In the genomic region with DNA sequence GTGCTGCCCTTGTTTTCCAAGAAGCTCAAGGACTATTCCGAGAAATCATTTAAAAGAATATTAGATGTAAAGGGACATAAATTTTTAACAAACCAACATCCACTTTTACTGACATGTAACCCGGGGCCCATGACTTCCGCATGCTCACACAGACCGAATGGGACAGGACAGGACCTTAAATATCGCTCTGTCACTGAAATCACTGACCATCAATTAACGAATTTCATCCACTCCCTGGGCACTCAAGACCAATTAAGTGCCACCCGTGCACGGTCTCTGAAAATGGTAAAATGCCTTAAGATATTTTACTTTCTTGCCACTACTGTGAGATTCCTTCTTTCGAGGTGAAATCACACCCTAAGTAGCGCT, we compare ENCODE assay signal across 8 cellular contexts. TPM values are rescaled to one million over a fixed set of nuclear protein-coding genes. Genes with fewer than 3 reads are reported as not detected.
DNase-seq lines count a peak whose midpoint lies in the region; ATAC-seq, FAIRE-seq and TF ChIP-seq lines count a peak whose summit lies in the region.

No MANE protein-coding gene starts in this region.

- peak overlapping the region; percentile 91 for H2BK5ac ChIP-seq in IMR-90 (ENCODE audit: low read depth, low read length, poor library complexity, severe bottlenecking)

- no peak overlapping the region for H2BK20ac ChIP-seq in IMR-90 (ENCODE audit: low read depth, low read length)

- peak overlapping the region; percentile 95 for H3K4me2 ChIP-seq in IMR-90 (ENCODE audit: low read depth, low read length)

- H3K9me3 Mint-ChIP-seq in CD8-positive, alpha-beta memory T cell = peaks cover 0 to 5% (median 0%) of the 10 kb centered on the region in 5 donors
- H3K9me3 Mint-ChIP-seq in dendritic cell treated with granulocyte-macrophage colony-stimulating factor and Interleukin-4, amounts not matched to agents 40 ng/mL and 50 ng/mL, for 4 days = no peaks in the 10 kb centered on the region
- no peaks in the 10 kb centered on the region for H3K9me3 Mint-ChIP-seq in naive B cell

- peak overlapping the region; percentile 45 for H3K27ac ChIP-seq in CD8-positive, alpha-beta memory T cell (ENCODE audit: low read depth, low read length)
- peak overlapping the region; percentile 94 for H3K27ac ChIP-seq in IMR-90 (ENCODE audit: insufficient read depth, low read length)

- H4K20me1 ChIP-seq in IMR-90 (ENCODE audit: insufficient read depth, low read length) = no peaks in the 10 kb centered on the region

- H3K14ac ChIP-seq in IMR-90 (replicated peaks; ENCODE audit: low read depth, low read length) = peak overlapping the region; percentile 99

- H4K5ac ChIP-seq in IMR-90 (ENCODE audit: low read depth, low read length) = peak overlapping the region; percentile 91

- H2BK15ac ChIP-seq in IMR-90 (ENCODE audit: low read depth, low read length) = 0 out of 3 replicates have a peak overlapping the region, but pooled peaks have one; percentile 9

- peak overlapping the region; percentile 93 for H3K56ac ChIP-seq in IMR-90 (ENCODE audit: extremely low read depth, insufficient read depth, low read length)

- H3K4me3 ChIP-seq in CD8-positive, alpha-beta memory T cell (ENCODE audit: low read length) = peak overlapping the region; percentile 57
- H3K4me3 ChIP-seq in IMR-90 (ENCODE audit: insufficient read depth, low read depth, low read length) = peak overlapping the region; percentile 81

- FAIRE-seq in GM12892 (lab: Jason Lieb, UNC) = no peak

- H3K27me3 Mint-ChIP-seq in CD8-positive, alpha-beta memory T cell = peaks cover 2 to 8% of the 10 kb centered on the region in 2 donors
- H3K27me3 Mint-ChIP-seq in dendritic cell treated with granulocyte-macrophage colony-stimulating factor and Interleukin-4, amounts not matched to agents 40 ng/mL and 50 ng/mL, for 4 days = peaks cover 1% of the 10 kb centered on the region
- H3K27me3 Mint-ChIP-seq in naive B cell = peaks cover 0 to 8% (median 5%) of the 10 kb centered on the region in 3 donors

- TF ChIP-seq RAD21 in IMR-90 (IDR thresholded peaks at IDR 0.05; ENCODE audit: low read length) = no peak

- peaks cover 8 to 16% (median 14%) of the 10 kb centered on the region in 3 donors for H3K4me1 Mint-ChIP-seq in CD8-positive, alpha-beta memory T cell
- peaks cover 14% of the 10 kb centered on the region for H3K4me1 Mint-ChIP-seq in dendritic cell treated with granulocyte-macrophage colony-stimulating factor and Interleukin-4, amounts not matched to agents 40 ng/mL and 50 ng/mL, for 4 days (ENCODE audit: low read depth)
- H3K4me1 Mint-ChIP-seq in naive B cell = peaks cover 9 to 32% (median 14%) of the 10 kb centered on the region in 3 donors

- peak overlapping the region; percentile 95 to 98 for H4K8ac ChIP-seq in IMR-90 (ENCODE audit: low read depth in 2 of 2, low read length in 2 of 2)

- DNase-seq in CD8-positive, alpha-beta memory T cell = no peak
- DNase-seq in IMR-90 (no peak), naive B cell (no peak), GM12892 (ENCODE audit: insufficient read length) (no peak), D341Med (ENCODE audit: low spot score) (no peak)
- no peak for DNase-seq in activated CD8-positive, alpha-beta memory T cell treated with anti-CD3 and anti-CD28 coated beads, Interleukin-2, amount 50 U/mL, for 4 hours

- peak overlapping the region; percentile 19; the same call in 1 of the 2 replicates for H3K18ac ChIP-seq in IMR-90 (ENCODE audit: low read depth, low read length)

- H2AK9ac ChIP-seq in IMR-90 (replicated peaks; ENCODE audit: low read depth, low read length, poor library complexity) = peak overlapping the region; percentile 47

- peak overlapping the region; percentile 92; the same call in 1 of the 2 replicates for H4K91ac ChIP-seq in IMR-90 (ENCODE audit: insufficient read depth, low read depth, low read length)

- TF ChIP-seq POLR2A in IMR-90 (IDR thresholded peaks at IDR 0.05; ENCODE audit: low read depth, low read length) = no peak
- TF ChIP-seq POLR2A in GM12892 (IDR thresholded peaks at IDR 0.05; ENCODE audit: low read depth, low read length) = no peak

- H3K4ac ChIP-seq in IMR-90 (ENCODE audit: low read depth, low read length) = peak overlapping the region; percentile 98

- peak overlapping the region; percentile 97 for H3K9ac ChIP-seq in IMR-90 (ENCODE audit: low read depth, low read length)

- no TSS peak for BruUV-seq in IMR-90 (replicated peaks; lab: Mats Ljungman, UMichigan)

- H2BK120ac ChIP-seq in IMR-90 (ENCODE audit: low read depth, low read length) = 0 out of 2 replicates have a peak overlapping the region, but pooled peaks have one; percentile 14

- H3K4me3 Mint-ChIP-seq in CD8-positive, alpha-beta memory T cell = peak overlapping the region; percentile 2 to 83 (median 79)
- peak overlapping the region; percentile 93 for H3K4me3 Mint-ChIP-seq in dendritic cell treated with granulocyte-macrophage colony-stimulating factor and Interleukin-4, amounts not matched to agents 40 ng/mL and 50 ng/mL, for 4 days
- peak overlapping the region; percentile 91 to 99 (median 97) for H3K4me3 Mint-ChIP-seq in naive B cell

- no peaks in the 10 kb centered on the region for H3K36me3 ChIP-seq in CD8-positive, alpha-beta memory T cell (ENCODE audit: insufficient read depth, low read length)
- no peaks in the 10 kb centered on the region for H3K36me3 ChIP-seq in IMR-90 (ENCODE audit: control insufficient read depth, insufficient read depth, low read length)

- CTCF ChIA-PET in CD8-positive, alpha-beta memory T cell (lab: Charles Lee) = no interaction called here
- CTCF ChIA-PET in IMR-90 (lab: Yijun Ruan, JAX) = no interaction called here

- dilution Hi-C loops in IMR-90 (cut with HindIII; ENCODE audit: low sequenced_read_pairs, unreplicated experiment) = no loop called here

- POLR2A ChIA-PET in CD8-positive, alpha-beta memory T cell (lab: Charles Lee) = no interaction called here
- POLR2A ChIA-PET in IMR-90 (lab: Charles Lee; ENCODE audit: unreplicated experiment) = no interaction called here

- in situ Hi-C loops in IMR-90 (cut with MboI; ENCODE audit: low sequenced_read_pairs) = loop anchor here (10.0 kb wide), 1 partner anchor 613 kb away; no protein-coding TSS in a partner anchor

- no peaks in the 10 kb centered on the region for H3K9me1 ChIP-seq in IMR-90 (ENCODE audit: insufficient read depth, low read length)

- H3K79me1 ChIP-seq in IMR-90 (ENCODE audit: low read depth in 1 of 2, low read length in 2 of 2) = peaks cover 0 to 7% of the 10 kb centered on the region in 2 experiments; a peak in 1 of 4 replicates

- peak overlapping the region; percentile 98 for H2AFZ ChIP-seq in IMR-90 (replicated peaks; ENCODE audit: low read length, poor library complexity)

- TF ChIP-seq CTCF in IMR-90 (conservative IDR thresholded peaks at IDR 0.05; ENCODE audit: low read depth, low read length) = no peak

- no peaks in the 10 kb centered on the region for H3K27me3 ChIP-seq in CD8-positive, alpha-beta memory T cell (ENCODE audit: insufficient read depth, low read length, poor library complexity, severe bottlenecking)
- H3K27me3 ChIP-seq in IMR-90 (ENCODE audit: control insufficient read depth, insufficient read depth, low read length) = no peaks in the 10 kb centered on the region

- peak overlapping the region; percentile 88; the same call in 1 of the 2 replicates for H3K23ac ChIP-seq in IMR-90 (ENCODE audit: low read depth, low read length)

- ATAC-seq in GM21515 (IDR thresholded peaks at IDR 0.05; ENCODE audit: unreplicated experiment) = peak; percentile 42
- peak; percentile 33 for ATAC-seq in IMR-90 (ENCODE audit: low read depth)
- peak; percentile 48 to 49 for ATAC-seq in naive B cell (ENCODE audit: low read depth in 2 of 2)

- no peak overlapping the region for H2AK5ac ChIP-seq in IMR-90 (ENCODE audit: low read depth, low read length)

- no peaks in the 10 kb centered on the region for H3K9me3 ChIP-seq in CD8-positive, alpha-beta memory T cell (ENCODE audit: low read length)
- no peaks in the 10 kb centered on the region for H3K9me3 ChIP-seq in IMR-90 (ENCODE audit: control insufficient read depth, insufficient read depth, low read length)

- H3K4me1 ChIP-seq in CD8-positive, alpha-beta memory T cell (ENCODE audit: insufficient read depth, low read length) = no peaks in the 10 kb centered on the region
- no peaks in the 10 kb centered on the region for H3K4me1 ChIP-seq in IMR-90 (ENCODE audit: control insufficient read depth, insufficient read depth, low read length)

- H3K36me3 Mint-ChIP-seq in CD8-positive, alpha-beta memory T cell = no peaks in the 10 kb centered on the region
- H3K36me3 Mint-ChIP-seq in dendritic cell treated with granulocyte-macrophage colony-stimulating factor and Interleukin-4, amounts not matched to agents 40 ng/mL and 50 ng/mL, for 4 days (ENCODE audit: low read depth) = peaks cover 10% of the 10 kb centered on the region
- no peaks in the 10 kb centered on the region for H3K36me3 Mint-ChIP-seq in naive B cell

- intact Hi-C loops in IMR-90 (cut with micrococcal nuclease) = no loop called here
- intact Hi-C loops in dendritic cell treated with granulocyte-macrophage colony-stimulating factor and Interleukin-4, amounts not matched to agents 40 ng/mL and 50 ng/mL, for 4 days (cut with micrococcal nuclease) = no loop called here

- peak overlapping the region in 3 of 8 donors; percentile 17 to 73 (median 58) for H3K27ac Mint-ChIP-seq in CD8-positive, alpha-beta memory T cell
- H3K27ac Mint-ChIP-seq in dendritic cell treated with granulocyte-macrophage colony-stimulating factor and Interleukin-4, amounts not matched to agents 40 ng/mL and 50 ng/mL, for 4 days = peak overlapping the region; percentile 85
- peak overlapping the region; percentile 51 to 97 (median 95) for H3K27ac Mint-ChIP-seq in naive B cell

- 10% methylated on average over 2 of the region's 10 CpGs; no CpG with 5 or more reads in 1 of the 2 experiments for WGBS in IMR-90 (ENCODE audit: extremely low coverage in 2 of 2, insufficient read length in 1 of 2), 2 experiments

TF ChIP-seq in IMR-90, 13 proteins besides CTCF, POLR2A, EP300 and RAD21 (continues in another document):
- no peak for TF ChIP-seq FOS (IDR thresholded peaks at IDR 0.05; ENCODE audit: low read depth, low read length)
- no peak for TF ChIP-seq BHLHE40 (IDR thresholded peaks at IDR 0.05; ENCODE audit: low read depth, low read length)

RNA-seq across cellular contexts. Expression of a gene that starts 0.5 kb away (rescaled TPM):
- under 1 TPM; 0.86 to 0.94 TPM for total RNA-seq in CD8-positive, alpha-beta memory T cell
- not detected for polyA plus RNA-seq in CD8-positive, alpha-beta memory T cell
- 5.9 and 10.0 TPM in 2 replicates for total RNA-seq in IMR-90 (2012; rRNA removed)
- 2.3 and 3.7 TPM in 2 replicates for polyA plus RNA-seq in IMR-90 (2012; rRNA removed)
- polyA plus RNA-seq in IMR-90 (2012; cell fraction: cytosol; rRNA removed) = 0.33 and 0.40 TPM in 2 replicates
- 0.71 and 8.8 TPM in 2 replicates for polyA plus RNA-seq in IMR-90 (2012; cell fraction: nucleus; rRNA removed; ENCODE audit: low replicate concordance)
- polyA plus RNA-seq in naive B cell (ENCODE audit: low read depth in 6 of 6) = 1 to 10 TPM in 2 of 6 donors, under 1 TPM in 3, not detected in 1; 0.21 to 2.2 (median 0.70) TPM
- polyA plus RNA-seq in GM12892 (2012; ENCODE audit: missing spikeins) = 5.2 TPM
